16 cellular contexts compared by ENCODE assay signal in genomic region chr9:98880311-98881015, GRCh38.
DNase-seq lines count a peak whose midpoint lies in the region; ATAC-seq, FAIRE-seq and TF ChIP-seq lines count a peak whose summit lies in the region.
"Had no signal": no experiment of that assay in that cellular context is flagged by ENCODE, and none has a peak within 500 bp of the region (broad histone marks: within the 10 kb centered on the region; RNA-seq: fewer than 3 reads in every experiment).

No MANE protein-coding gene starts in this region.

- H3K18ac ChIP-seq in neuronal stem cell (ENCODE audit: low read length), result peak overlapping the region; percentile 27

- peaks cover 0 to 7% of the 10 kb centered on the region in 2 experiments; a peak in 4 of 5 replicates for H3K4me1 ChIP-seq in K562 (replicated peaks in 1 of 2; ENCODE audit: control insufficient read depth in 2 of 2, insufficient read depth in 2 of 2, low read length in 2 of 2)
- H3K4me1 ChIP-seq in left ventricle myocardium inferior, result peaks cover 60% of the 10 kb centered on the region
- no peaks in the 10 kb centered on the region for H3K4me1 ChIP-seq in neuronal stem cell (ENCODE audit: control insufficient read depth in 2 of 2, insufficient read depth in 1 of 2, low read depth in 1 of 2, low read length in 2 of 2)
- peaks cover 28% of the 10 kb centered on the region for H3K4me1 ChIP-seq in testis

- intact Hi-C loops in K562 (cut with micrococcal nuclease), result no loop called here
- intact Hi-C loops in left ventricle myocardium inferior (cut with micrococcal nuclease), result no loop called here
- intact Hi-C loops in testis (cut with DNase I; ENCODE audit: low total_unique reads), result no loop called here

- in situ Hi-C loops in K562 (cut with MboI), result no loop called here

- no peak overlapping the region for H2BK120ac ChIP-seq in neuronal stem cell (ENCODE audit: low read depth, low read length)

- no peak overlapping the region for H2BK15ac ChIP-seq in neuronal stem cell (ENCODE audit: low read length)

- CTCF ChIA-PET in K562 (lab: Yijun Ruan, JAX; ENCODE audit: low intra/inter-chr PET ratio), result no interaction called here

- DNase-seq in K562 (ENCODE audit: extremely low read depth in 1 of 4, low spot score in 3 of 4), result no peak
- DNase-seq in left ventricle myocardium inferior, result no peak
- no peak for DNase-seq in neuronal stem cell (ENCODE audit: low spot score)
- DNase-seq in testis, result peak; percentile 60
- DNase-seq in GDM1 (lab: John Stamatoyannopoulos, UW), result no peak
- DNase-seq: COR-L47, KG1, NCI-H1048, NCI-H146, NCI-H226, NCI-H526 had no signal

- H4K8ac ChIP-seq in neuronal stem cell (ENCODE audit: low read depth, low read length), result no peak overlapping the region

- no peak overlapping the region for H2BK12ac ChIP-seq in neuronal stem cell (ENCODE audit: low read length)

- no peak for TF ChIP-seq EP300 in K562 (IDR thresholded peaks at IDR 0.05; ENCODE audit: low read length)

- ATAC-seq in K562 (no peak), HG03280 (IDR thresholded peaks at IDR 0.05; ENCODE audit: unreplicated experiment) (no peak), GM18502 (IDR thresholded peaks at IDR 0.05; ENCODE audit: poor library complexity, unreplicated experiment) (no peak)
- ATAC-seq: GM12878, GM23338 had no signal

- POLR2A ChIA-PET in K562 (lab: Yijun Ruan, JAX), result interaction anchor here (0.6 kb wide), 1 partner anchor 173 kb away, joined by 3 read pairs; no protein-coding TSS in a partner anchor

- no peaks in the 10 kb centered on the region for H3K79me2 ChIP-seq in K562 (ENCODE audit: control insufficient read depth, insufficient read depth, low read length)

- no peak overlapping the region for H2BK5ac ChIP-seq in neuronal stem cell (ENCODE audit: low read length)

- no peak overlapping the region for H3K4ac ChIP-seq in neuronal stem cell (ENCODE audit: low read length)

- H4K20me1 ChIP-seq in K562 (replicated peaks; ENCODE audit: control insufficient read depth, insufficient read depth, low read length), result no peaks in the 10 kb centered on the region

- H2AFZ ChIP-seq in K562 (ENCODE audit: low read depth, low read length) (peak overlapping the region; percentile 36; the same call in 1 of the 2 replicates), neuronal stem cell (ENCODE audit: low read length) (no peak overlapping the region)
- H2AFZ ChIP-seq: GM23338 had no signal

- H3K36me3 ChIP-seq in K562 (ENCODE audit: control insufficient read depth, insufficient read depth, low read length) (no peaks in the 10 kb centered on the region), left ventricle myocardium inferior (no peaks in the 10 kb centered on the region), neuronal stem cell (replicated peaks in 1 of 2; ENCODE audit: control insufficient read depth in 2 of 2, insufficient read depth in 2 of 2, low read length in 2 of 2) (no peaks in the 10 kb centered on the region), testis (ENCODE audit: low read depth, missing control alignments) (no peaks in the 10 kb centered on the region)

- H3K79me1 ChIP-seq in neuronal stem cell (ENCODE audit: low read depth, low read length), result no peaks in the 10 kb centered on the region

- no peak for TF ChIP-seq RAD21 in K562 (CRISPR knock-in tag; conservative IDR thresholded peaks at IDR 0.05 in 1 of 2, IDR thresholded peaks at IDR 0.05 in 1 of 2)

- no peak overlapping the region for H3K9ac ChIP-seq in K562 (ENCODE audit: insufficient read depth in 1 of 2, low read depth in 2 of 2, low read length in 2 of 2)
- no peak overlapping the region for H3K9ac ChIP-seq in neuronal stem cell (ENCODE audit: low read depth, low read length, poor library complexity)

- FAIRE-seq in K562 (lab: Jason Lieb, UNC), result peak; percentile 11
- FAIRE-seq: GM12878 had no signal

- H2AK5ac ChIP-seq in neuronal stem cell (ENCODE audit: low read depth, low read length), result peak overlapping the region; percentile 29

- whole genome bisulfite sequencing in K562 (ENCODE audit: insufficient coverage, low coverage, missing lambda C conversion rate), result 41% methylated on average over 7 of the region's 7 CpGs
- WGBS in neuronal stem cell (ENCODE audit: extremely low coverage in 2 of 2, insufficient read length in 2 of 2, insufficient replicate concordance in 1 of 2), 2 donors, result no CpG with 5 or more reads among the region's 7 CpGs
- 31 to 38% methylated on average over 4 to 7 of the region's 7 CpGs for WGBS in testis, 2 donors

- H3K23ac ChIP-seq in neuronal stem cell (ENCODE audit: low read depth, low read length, poor library complexity), result no peak overlapping the region

- no peak overlapping the region for H4K91ac ChIP-seq in neuronal stem cell (ENCODE audit: low read depth, low read length, poor library complexity)

- H3K9me3 ChIP-seq in K562 (replicated peaks; ENCODE audit: control insufficient read depth, insufficient read depth, low read depth, low read length) (no peaks in the 10 kb centered on the region), left ventricle myocardium inferior (replicated peaks) (no peaks in the 10 kb centered on the region), neuronal stem cell (replicated peaks in 1 of 2; ENCODE audit: control insufficient read depth in 2 of 2, insufficient read depth in 1 of 2, low read depth in 1 of 2, low read length in 2 of 2) (no peaks in the 10 kb centered on the region), testis (no peaks in the 10 kb centered on the region)

- no peaks in the 10 kb centered on the region for H3K27me3 ChIP-seq in K562 (ENCODE audit: control insufficient read depth in 2 of 2, insufficient read depth in 2 of 2, low read length in 2 of 2)
- no peaks in the 10 kb centered on the region for H3K27me3 ChIP-seq in left ventricle myocardium inferior (ENCODE audit: low read depth)
- H3K27me3 ChIP-seq in neuronal stem cell (ENCODE audit: control insufficient read depth in 3 of 3, insufficient read depth in 3 of 3, low read depth in 1 of 3, low read length in 3 of 3), result peaks cover 0 to 35% (median 0%) of the 10 kb centered on the region in 3 experiments
- no peaks in the 10 kb centered on the region for H3K27me3 ChIP-seq in testis

- TF ChIP-seq POLR2A in K562 (conservative IDR thresholded peaks at IDR 0.05) (no peak), testis (IDR thresholded peaks at IDR 0.05) (no peak)

- H3K27ac ChIP-seq in K562 (ENCODE audit: extremely low read depth, low read depth, low read length) (no peak overlapping the region), left ventricle myocardium inferior (replicated peaks) (peak overlapping the region; percentile 67), neuronal stem cell (replicated peaks; ENCODE audit: low read length) (no peak overlapping the region), testis (peak overlapping the region in 1 of 2 donors; percentile 54)
- H3K27ac ChIP-seq: HL-60 had no signal

- no peak overlapping the region for H3K14ac ChIP-seq in neuronal stem cell (ENCODE audit: low read length)

- no peak overlapping the region for H3K4me2 ChIP-seq in K562 (ENCODE audit: insufficient read depth, low read length)
- no peak overlapping the region for H3K4me2 ChIP-seq in neuronal stem cell (ENCODE audit: insufficient read depth, low read length, poor library complexity, severe bottlenecking)
- H3K4me2 ChIP-seq: GM23338 had no signal

- TF ChIP-seq CTCF in K562 (IDR thresholded peaks at IDR 0.05 in 2 of 3, conservative IDR thresholded peaks at IDR 0.05 in 1 of 3; ENCODE audit: insufficient read depth in 2 of 3, low read depth in 1 of 3, low read length in 3 of 3), result no peak
- no peak for TF ChIP-seq CTCF in left ventricle myocardium inferior (IDR thresholded peaks at IDR 0.05; ENCODE audit: borderline replicate concordance)
- TF ChIP-seq CTCF in testis (IDR thresholded peaks at IDR 0.05), result no peak

- BruUV-seq in K562 (replicated peaks; lab: Mats Ljungman, UMichigan), result no TSS peak

- no peaks in the 10 kb centered on the region for H3K9me1 ChIP-seq in K562 (ENCODE audit: control insufficient read depth, insufficient read depth, low read length)

- H3K4me3 ChIP-seq in K562 (no peak overlapping the region), left ventricle myocardium inferior (no peak overlapping the region), neuronal stem cell (ENCODE audit: low read length in 2 of 2) (no peak overlapping the region), testis (no peak overlapping the region)
- H3K4me3 ChIP-seq: GM12878, GM23338 had no signal

TF ChIP-seq in K562, 482 proteins besides CTCF, POLR2A, EP300 and RAD21:
- TF ChIP-seq TBP (optimal IDR thresholded peaks at IDR 0.05; ENCODE audit: low read depth, low read length) (no peak), TAF15 (IDR thresholded peaks at IDR 0.05; ENCODE audit: low read depth, low read length) (no peak), NFRKB (IDR thresholded peaks at IDR 0.05; ENCODE audit: low read depth) (no peak), TBL1XR1 (IDR thresholded peaks at IDR 0.05; ENCODE audit: low read length in 2 of 2) (no peak)
